Comparison of ENCODE assay signal across 25 cellular contexts in genomic region chr7:31958216-31958615, GRCh38.
DNase-seq lines count a peak whose midpoint lies in the region; ATAC-seq and TF ChIP-seq lines count a peak whose summit lies in the region.
"Had no signal": no experiment of that assay in that cellular context is flagged by ENCODE, and none has a peak within 500 bp of the region (broad histone marks: within the 10 kb centered on the region; RNA-seq: fewer than 3 reads in every experiment).

No MANE protein-coding gene starts in this region.

- peak overlapping the region; percentile 72; the same call in 1 of the 2 replicates for H3K27ac Mint-ChIP-seq in GM23338
- H3K27ac Mint-ChIP-seq: CD8-positive, alpha-beta memory T cell; endodermal cell; stimulated activated effector memory CD8-positive, alpha-beta T cell treated with anti-CD3 and anti-CD28 coated beads, Interleukin-12 subunit alpha, Interleukin-12 subunit beta, amount 100 ng/mL, for 72 hours; T-helper 17 cell had no signal

- CTCF ChIA-PET in AG04450 (lab: Charles Lee): no interaction called here

- no peaks in the 10 kb centered on the region for H4K20me1 ChIP-seq in GM23338 (replicated peaks; ENCODE audit: insufficient read depth)

- peaks cover 5% of the 10 kb centered on the region; the same call in 1 of the 3 replicates for H3K36me3 Mint-ChIP-seq in GM23338 (ENCODE audit: low read depth)
- H3K36me3 Mint-ChIP-seq: CD8-positive, alpha-beta memory T cell; stimulated activated effector memory CD8-positive, alpha-beta T cell treated with anti-CD3 and anti-CD28 coated beads, Interleukin-12 subunit alpha, Interleukin-12 subunit beta, amount 100 ng/mL, for 72 hours had no signal

- H3K9me2 ChIP-seq in GM23338 (ENCODE audit: insufficient read depth): no peaks in the 10 kb centered on the region

- no peak overlapping the region for H3K4me2 ChIP-seq in GM23338

- H3K36me3 ChIP-seq in GM23338 (ENCODE audit: insufficient read depth): peaks cover 3% of the 10 kb centered on the region
- H3K36me3 ChIP-seq in adipocyte (ENCODE audit: control insufficient read depth, insufficient read depth, low read length, severe bottlenecking): no peaks in the 10 kb centered on the region
- H3K36me3 ChIP-seq: SJSA1, thoracic aorta, WERI-Rb-1 had no signal

- H2AFZ ChIP-seq in GM23338: peak overlapping the region; percentile 8; the same call in 1 of the 2 replicates

- peaks cover 5% of the 10 kb centered on the region for H3K9me3 Mint-ChIP-seq in GM23338
- H3K9me3 Mint-ChIP-seq: stimulated activated effector memory CD8-positive, alpha-beta T cell treated with anti-CD3 and anti-CD28 coated beads, Interleukin-12 subunit alpha, Interleukin-12 subunit beta, amount 100 ng/mL, for 72 hours had no signal

- H3K9me3 ChIP-seq in AG04450 (ENCODE audit: control insufficient read depth, insufficient read depth, low read length) (peaks cover 7% of the 10 kb centered on the region), adipocyte (ENCODE audit: control insufficient read depth, low read length) (no peaks in the 10 kb centered on the region)
- H3K9me3 ChIP-seq: SJSA1, thoracic aorta had no signal

- TF ChIP-seq CTCF in AG04450 (IDR thresholded peaks at IDR 0.05; ENCODE audit: low read depth, low read length) (no peak), GM23338 (conservative IDR thresholded peaks at IDR 0.05; ENCODE audit: low read depth in 2 of 2) (no peak), fibroblast of pulmonary artery (IDR thresholded peaks at IDR 0.05; ENCODE audit: low read length, missing control alignments) (no peak)

- H3K27me3 Mint-ChIP-seq in GM23338 (ENCODE audit: insufficient read depth, low read depth, poor library complexity): peaks cover 2% of the 10 kb centered on the region
- H3K27me3 Mint-ChIP-seq: CD8-positive, alpha-beta memory T cell; T-helper 17 cell had no signal

- H3F3A ChIP-seq in GM23338 (replicated peaks; ENCODE audit: low read depth): no peaks in the 10 kb centered on the region

- H3K9ac ChIP-seq in adipocyte (ENCODE audit: low read length): peak overlapping the region; percentile 20

- H3K4me1 Mint-ChIP-seq in GM23338: peaks cover 6% of the 10 kb centered on the region; the same call in 1 of the 3 replicates
- H3K4me1 Mint-ChIP-seq: CD8-positive, alpha-beta memory T cell; stimulated activated effector memory CD8-positive, alpha-beta T cell treated with anti-CD3 and anti-CD28 coated beads, Interleukin-12 subunit alpha, Interleukin-12 subunit beta, amount 100 ng/mL, for 72 hours; T-helper 17 cell had no signal

- H3K4me1 ChIP-seq in GM23338 (ENCODE audit: insufficient read depth): peaks cover 7% of the 10 kb centered on the region; the same call in 1 of the 2 replicates
- H3K4me1 ChIP-seq in adipocyte (ENCODE audit: control insufficient read depth, insufficient read depth, low read length): peaks cover 46% of the 10 kb centered on the region

- no peak overlapping the region for H3K4me3 Mint-ChIP-seq in GM23338
- H3K4me3 Mint-ChIP-seq: CD8-positive, alpha-beta memory T cell; endodermal cell; stimulated activated effector memory CD8-positive, alpha-beta T cell treated with anti-CD3 and anti-CD28 coated beads, Interleukin-12 subunit alpha, Interleukin-12 subunit beta, amount 100 ng/mL, for 72 hours; T-helper 17 cell had no signal

- H3K27ac ChIP-seq in AG04450 (ENCODE audit: low read depth, low read length): no peak overlapping the region
- no peak overlapping the region for H3K27ac ChIP-seq in GM23338 (ENCODE audit: low read depth)
- H3K27ac ChIP-seq: foreskin keratinocyte, thoracic aorta, WERI-Rb-1 had no signal

- no peaks in the 10 kb centered on the region for H3K27me3 ChIP-seq in AG04450 (ENCODE audit: control insufficient read depth, insufficient read depth, low read length)
- H3K27me3 ChIP-seq in GM23338 (ENCODE audit: insufficient read depth): no peaks in the 10 kb centered on the region
- no peaks in the 10 kb centered on the region for H3K27me3 ChIP-seq in adipocyte (replicated peaks; ENCODE audit: control insufficient read depth, insufficient read depth, low read length)
- H3K27me3 ChIP-seq: foreskin keratinocyte, SJSA1 had no signal

- H3K4me3 ChIP-seq in AG04450 (ENCODE audit: low read depth, low read length) (no peak overlapping the region), GM23338 (no peak overlapping the region), adipocyte (ENCODE audit: low read length) (peak overlapping the region; percentile 28), fibroblast of pulmonary artery (replicated peaks; ENCODE audit: low read depth, low read length) (no peak overlapping the region)
- H3K4me3 ChIP-seq: lung, SJSA1, thoracic aorta had no signal

- no peak for ATAC-seq in GM23338
- ATAC-seq in GM18511 (IDR thresholded peaks at IDR 0.05; ENCODE audit: unreplicated experiment): no peak
- ATAC-seq in HG03342 (IDR thresholded peaks at IDR 0.05; ENCODE audit: unreplicated experiment): no peak
- ATAC-seq: foreskin keratinocyte; right cardiac atrium; stimulated activated effector memory CD8-positive, alpha-beta T cell treated with anti-CD3 and anti-CD28 coated beads, Interleukin-12 subunit alpha, Interleukin-12 subunit beta, amount 100 ng/mL, for 72 hours; T-helper 17 cell had no signal

- POLR2A ChIA-PET in AG04450 (lab: Yijun Ruan, JAX): no interaction called here

- H3K79me2 ChIP-seq in GM23338 (replicated peaks; ENCODE audit: insufficient read depth): no peaks in the 10 kb centered on the region

- DNase-seq in AG04450 (ENCODE audit: low read depth, low spot score) (peak; percentile 7), GM23338 (ENCODE audit: low spot score) (no peak), adipocyte (ENCODE audit: low read depth) (peak; percentile 82), fibroblast of pulmonary artery (ENCODE audit: low read depth) (peak; percentile 21), COR-L47 (lab: John Stamatoyannopoulos, UW) (no peak)
- DNase-seq in activated T-cell treated with anti-CD3 and anti-CD28 coated beads, Interleukin-2, amount 50 U/mL, for 1 hour: no peak
- DNase-seq: activated CD4-positive, alpha-beta T cell treated with anti-CD3 and anti-CD28 coated beads, Interleukin-2, amount 50 U/mL, for 48 hours; activated naive CD4-positive, alpha-beta T cell; CD8-positive, alpha-beta memory T cell; endodermal cell; foreskin keratinocyte; hypothalamus; KBM-7; NCI-H1092; NCI-H524; occipital lobe; right cardiac atrium; T-helper 17 cell; WERI-Rb-1 had no signal

TF ChIP-seq in GM23338, 12 proteins besides CTCF, POLR2A, EP300 and RAD21:
- TF ChIP-seq EZH2 (IDR thresholded peaks at IDR 0.05; ENCODE audit: low read depth, unreplicated experiment): no peak
- no peak for TF ChIP-seq JUNB (IDR thresholded peaks at IDR 0.05; ENCODE audit: unreplicated experiment)

Comparison
In these comparisons a context has a peak if more than half of its experiments do, and no peak if none do; other contexts are left out.
1. DNase-seq: peak in AG04450 (single experiment), adipocyte (single experiment) and fibroblast of pulmonary artery (single experiment); none in GM23338 (single experiment), activated T-cell treated with anti-CD3 and anti-CD28 coated beads, Interleukin-2, amount 50 U/mL, for 1 hour (single experiment) and COR-L47 (single experiment).